1 cellular context compared by ENCODE assay signal in the genomic region with DNA sequence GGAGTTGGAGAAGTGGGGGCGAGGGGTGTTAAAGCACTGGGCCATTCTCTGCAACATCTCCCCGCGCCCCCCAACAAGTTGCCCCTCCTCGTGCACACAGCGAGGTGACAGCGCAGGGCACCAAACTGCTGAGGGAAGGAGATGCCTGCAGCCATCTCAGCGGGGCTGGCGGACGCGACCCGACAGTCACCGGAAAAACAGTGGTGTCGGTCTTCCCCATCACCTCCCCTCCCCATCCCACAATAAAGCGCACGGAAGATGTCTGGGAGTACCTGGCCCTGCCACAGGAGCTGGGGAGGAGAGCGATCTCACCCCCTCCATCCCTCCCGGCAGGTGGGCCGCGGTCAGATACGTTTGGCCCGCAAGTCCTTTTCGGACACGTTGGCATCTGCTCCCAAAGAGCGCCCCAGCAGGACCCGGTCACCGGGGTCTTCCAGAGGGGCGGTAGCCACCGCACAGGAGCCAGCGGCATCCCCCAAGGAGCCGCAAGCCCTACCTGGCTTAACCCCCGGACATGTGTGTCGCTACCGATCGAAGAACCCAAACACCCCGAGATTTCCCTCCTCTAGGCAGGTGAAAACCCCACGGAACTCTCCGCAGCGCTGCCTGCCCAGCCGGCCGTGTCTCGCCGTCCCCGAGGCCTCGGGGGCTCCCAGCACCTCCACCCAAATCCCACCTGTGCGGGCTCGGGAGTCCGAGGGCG.
TF ChIP-seq lines count a peak whose summit lies in the region.

No MANE protein-coding gene starts in this region.

TF ChIP-seq in WTC11, 78 proteins besides CTCF, POLR2A, EP300 and RAD21 (continued from another document):
- TF ChIP-seq IRF2 (CRISPR knock-in tag; IDR thresholded peaks at IDR 0.05; ENCODE audit: borderline replicate concordance, low read depth): no peak
- no peak for TF ChIP-seq ZNF396 (CRISPR knock-in tag; IDR thresholded peaks at IDR 0.05; ENCODE audit: borderline replicate concordance)
- TF ChIP-seq, protein P1, sequence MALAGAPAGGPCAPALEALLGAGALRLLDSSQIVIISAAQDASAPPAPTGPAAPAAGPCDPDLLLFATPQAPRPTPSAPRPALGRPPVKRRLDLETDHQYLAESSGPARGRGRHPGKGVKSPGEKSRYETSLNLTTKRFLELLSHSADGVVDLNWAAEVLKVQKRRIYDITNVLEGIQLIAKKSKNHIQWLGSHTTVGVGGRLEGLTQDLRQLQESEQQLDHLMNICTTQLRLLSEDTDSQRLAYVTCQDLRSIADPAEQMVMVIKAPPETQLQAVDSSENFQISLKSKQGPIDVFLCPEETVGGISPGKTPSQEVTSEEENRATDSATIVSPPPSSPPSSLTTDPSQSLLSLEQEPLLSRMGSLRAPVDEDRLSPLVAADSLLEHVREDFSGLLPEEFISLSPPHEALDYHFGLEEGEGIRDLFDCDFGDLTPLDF (CRISPR knock-in tag; IDR thresholded peaks at IDR 0.05): no peak
- TF ChIP-seq ZNF263 (CRISPR knock-in tag; IDR thresholded peaks at IDR 0.05; ENCODE audit: low read depth): no peak
- no peak for TF ChIP-seq SMAD4 (CRISPR knock-in tag; IDR thresholded peaks at IDR 0.05)
- TF ChIP-seq, protein P2, sequence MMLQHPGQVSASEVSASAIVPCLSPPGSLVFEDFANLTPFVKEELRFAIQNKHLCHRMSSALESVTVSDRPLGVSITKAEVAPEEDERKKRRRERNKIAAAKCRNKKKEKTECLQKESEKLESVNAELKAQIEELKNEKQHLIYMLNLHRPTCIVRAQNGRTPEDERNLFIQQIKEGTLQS (CRISPR knock-in tag; conservative IDR thresholded peaks at IDR 0.05): no peak
- TF ChIP-seq CBFB (CRISPR knock-in tag; IDR thresholded peaks at IDR 0.05; ENCODE audit: low read depth): no peak
- TF ChIP-seq, protein P3, sequence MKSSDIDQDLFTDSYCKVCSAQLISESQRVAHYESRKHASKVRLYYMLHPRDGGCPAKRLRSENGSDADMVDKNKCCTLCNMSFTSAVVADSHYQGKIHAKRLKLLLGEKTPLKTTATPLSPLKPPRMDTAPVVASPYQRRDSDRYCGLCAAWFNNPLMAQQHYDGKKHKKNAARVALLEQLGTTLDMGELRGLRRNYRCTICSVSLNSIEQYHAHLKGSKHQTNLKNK (CRISPR knock-in tag; IDR thresholded peaks at IDR 0.05): no peak
